In genomic region chr6:66995669-66996068, GRCh38 we compare ENCODE assay signal across 11 cellular contexts.
"Had no signal": no experiment of that assay in that cellular context is flagged by ENCODE, and none has a peak within 500 bp of the region (broad histone marks: within the 10 kb centered on the region; RNA-seq: fewer than 3 reads in every experiment).

No MANE protein-coding gene starts in this region.

- H2AFZ ChIP-seq: GM23248, GM23338 had no signal

- H3K9ac ChIP-seq: GM23248 had no signal

- H3K27ac ChIP-seq: GM23248 had no signal

- FAIRE-seq: H1, H54 had no signal

- DNase-seq: GM23248, GOT3, H7, H9, HCEC 1CT, HFFc6 had no signal

- ATAC-seq: GM23338, HCT116 had no signal

- H3K4me3 ChIP-seq: GM23248, GM23338, HAP-1 had no signal

- H3K4me2 ChIP-seq: GM23338 had no signal

- H3K36me3 ChIP-seq: HAP-1 had no signal

- H3K9me3 ChIP-seq: HAP-1 had no signal
